Comparison of ENCODE assay signal across 15 cellular contexts in the genomic region with DNA sequence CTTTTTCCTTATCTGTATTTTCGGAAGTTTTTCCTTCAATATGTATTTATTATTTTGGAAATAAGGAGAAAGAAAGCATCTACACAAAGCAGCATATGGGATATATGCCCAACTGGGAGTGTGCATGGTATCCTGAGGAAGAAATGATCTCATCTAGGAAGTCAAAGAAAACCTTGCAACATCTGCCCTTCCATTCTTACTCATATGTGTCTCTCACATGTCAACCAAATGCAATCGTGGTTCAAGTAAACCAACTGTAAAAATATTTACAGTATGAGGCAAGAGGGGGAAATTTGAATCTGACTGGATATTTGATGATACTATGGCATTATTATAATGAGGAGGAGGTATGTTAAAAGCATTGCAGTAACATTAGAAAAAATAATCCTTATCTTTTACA.
"Had no signal": no experiment of that assay in that cellular context is flagged by ENCODE, and none has a peak within 500 bp of the region (broad histone marks: within the 10 kb centered on the region; RNA-seq: fewer than 3 reads in every experiment).

No MANE protein-coding gene starts in this region.

- DNase-seq: activated B cell treated with CpG ODN at 0.5 μM for 24 hours; activated CD4-positive, alpha-beta T cell treated with anti-CD3 and anti-CD28 coated beads for 48 hours; activated CD8-positive, alpha-beta T cell treated with anti-CD3 and anti-CD28 coated beads for 36 hours; activated gamma-delta T cell treated with Interleukin-2 at 50 U/mL for 16 hours; activated T-cell treated with anti-CD3 and anti-CD28 coated beads, Interleukin-2, amount 50 U/mL, for 48 hours; dermis blood vessel endothelial cell; erythroblast; stimulated activated CD4-positive, alpha-beta T cell treated with anti-CD3 and anti-CD28 coated beads, Interleukin-15, amount 100 ng/mL, for 24 hours; stimulated activated CD4-positive, alpha-beta T cell treated with anti-CD3 and anti-CD28 coated beads, Interleukin-4, amount 100 ng/mL, for 1 hour; stimulated activated naive B cell treated with anti-CD40 and anti-IgM and Interleukin-4, amounts not matched to agents 10 μg/mL and 1 μg/mL and 100 μg/mL, for 72 hours; T-helper 2 cell; thyroid gland had no signal

- H3K4me3 Mint-ChIP-seq: activated B cell treated with CpG ODN at 0.5 μM for 24 hours; activated CD8-positive, alpha-beta T cell treated with anti-CD3 and anti-CD28 coated beads for 36 hours; activated naive CD8-positive, alpha-beta T cell; brain; natural killer cell treated with Interleukin-12 subunit alpha and Interleukin-12 subunit beta and Interleukin-15 and Interleukin-18, amount 100 ng/mL, for 72 hours; stimulated activated naive B cell treated with anti-CD40 and anti-IgM and Interleukin-4, amounts not matched to agents 10 μg/mL and 1 μg/mL and 100 μg/mL, for 72 hours had no signal

- H3K27ac Mint-ChIP-seq: activated B cell treated with CpG ODN at 0.5 μM for 24 hours; activated CD8-positive, alpha-beta T cell treated with anti-CD3 and anti-CD28 coated beads for 36 hours; activated naive CD8-positive, alpha-beta T cell; natural killer cell treated with Interleukin-12 subunit alpha and Interleukin-12 subunit beta and Interleukin-15 and Interleukin-18, amount 100 ng/mL, for 72 hours; stimulated activated naive B cell treated with anti-CD40 and anti-IgM and Interleukin-4, amounts not matched to agents 10 μg/mL and 1 μg/mL and 100 μg/mL, for 72 hours had no signal

- H3K9me3 Mint-ChIP-seq: activated B cell treated with CpG ODN at 0.5 μM for 24 hours; activated CD8-positive, alpha-beta T cell treated with anti-CD3 and anti-CD28 coated beads for 36 hours; natural killer cell treated with Interleukin-12 subunit alpha and Interleukin-12 subunit beta and Interleukin-15 and Interleukin-18, amount 100 ng/mL, for 72 hours had no signal

- ATAC-seq: activated CD8-positive, alpha-beta T cell treated with anti-CD3 and anti-CD28 coated beads for 36 hours; natural killer cell treated with Interleukin-12 subunit alpha and Interleukin-12 subunit beta and Interleukin-15 and Interleukin-18, amount 100 ng/mL, for 72 hours; stimulated activated naive B cell treated with anti-CD40 and anti-IgM and Interleukin-4, amounts not matched to agents 10 μg/mL and 1 μg/mL and 100 μg/mL, for 72 hours had no signal

- H3K36me3 Mint-ChIP-seq: activated naive CD8-positive, alpha-beta T cell; brain; natural killer cell treated with Interleukin-12 subunit alpha and Interleukin-12 subunit beta and Interleukin-15 and Interleukin-18, amount 100 ng/mL, for 72 hours; stimulated activated naive B cell treated with anti-CD40 and anti-IgM and Interleukin-4, amounts not matched to agents 10 μg/mL and 1 μg/mL and 100 μg/mL, for 72 hours had no signal
